20 cellular contexts compared by ENCODE assay signal in genomic region chr1:17163371-17163770, GRCh38. TPM values are rescaled to one million over a fixed set of nuclear protein-coding genes. Genes with fewer than 3 reads are reported as not detected.
DNase-seq lines count a peak whose midpoint lies in the region; ATAC-seq and TF ChIP-seq lines count a peak whose summit lies in the region.
"Had no signal": no experiment of that assay in that cellular context is flagged by ENCODE, and none has a peak within 500 bp of the region (broad histone marks: within the 10 kb centered on the region; RNA-seq: fewer than 3 reads in every experiment).

No MANE protein-coding gene starts in this region.

- H3K9me3 ChIP-seq in IMR-90 (ENCODE audit: control insufficient read depth, insufficient read depth, low read length) (no peaks in the 10 kb centered on the region), RWPE2 (ENCODE audit: severe bottlenecking) (no peaks in the 10 kb centered on the region), mesenchymal stem cell (ENCODE audit: control insufficient read depth, low read length) (no peaks in the 10 kb centered on the region), thyroid gland (no peaks in the 10 kb centered on the region)
- H3K9me3 ChIP-seq: BE2C had no signal

- H2AFZ ChIP-seq in IMR-90 (replicated peaks; ENCODE audit: low read length, poor library complexity) (peak overlapping the region; percentile 48), mesenchymal stem cell (ENCODE audit: low read depth, low read length) (no peak overlapping the region)

- peaks cover 11% of the 10 kb centered on the region for H3K9me1 ChIP-seq in IMR-90 (ENCODE audit: insufficient read depth, low read length)

- no CpG with 5 or more reads among the region's 7 CpGs for WGBS in IMR-90 (ENCODE audit: extremely low coverage in 2 of 2, insufficient read length in 1 of 2), 2 experiments
- WGBS in mesenchymal stem cell: 96% methylated on average over 7 of the region's 7 CpGs
- 96 to 100% methylated on average over 6 to 7 of the region's 7 CpGs for WGBS in thyroid gland, 2 donors

- no peaks in the 10 kb centered on the region for H3K9me3 Mint-ChIP-seq in activated T-helper 17 cell treated with anti-CD3 and anti-CD28 coated beads, Interleukin-2, amount 50 U/mL, for 72 hours
- H3K9me3 Mint-ChIP-seq: HFFc6 had no signal

- intact Hi-C loops in IMR-90 (cut with micrococcal nuclease): no loop called here
- intact Hi-C loops in thyroid gland (cut with DNase I): no loop called here

- H3K4me3 ChIP-seq in IMR-90 (ENCODE audit: insufficient read depth, low read depth, low read length): no peak overlapping the region
- no peak overlapping the region for H3K4me3 ChIP-seq in RWPE2 (ENCODE audit: severe bottlenecking)
- H3K4me3 ChIP-seq in mesenchymal stem cell (ENCODE audit: insufficient read depth in 1 of 2, low read depth in 1 of 2, low read length in 2 of 2): no peak overlapping the region
- H3K4me3 ChIP-seq in thyroid gland (replicated peaks in 1 of 3): no peak overlapping the region

- no peak for TF ChIP-seq RAD21 in IMR-90 (IDR thresholded peaks at IDR 0.05; ENCODE audit: low read length)

- no peak for TF ChIP-seq POLR2A in IMR-90 (IDR thresholded peaks at IDR 0.05; ENCODE audit: low read depth, low read length)
- no peak for TF ChIP-seq POLR2A in thyroid gland (IDR thresholded peaks at IDR 0.05)

- H3K4me1 Mint-ChIP-seq in activated T-helper 17 cell treated with anti-CD3 and anti-CD28 coated beads, Interleukin-2, amount 50 U/mL, for 72 hours: no peaks in the 10 kb centered on the region
- H3K4me1 Mint-ChIP-seq: CD4-positive, alpha-beta memory T cell had no signal

- TF ChIP-seq CTCF in IMR-90 (conservative IDR thresholded peaks at IDR 0.05; ENCODE audit: low read depth, low read length): no peak
- TF ChIP-seq CTCF in RWPE2 (IDR thresholded peaks at IDR 0.05; ENCODE audit: poor library complexity, severe bottlenecking): no peak
- no peak for TF ChIP-seq CTCF in thyroid gland (IDR thresholded peaks at IDR 0.05)

- no peak overlapping the region for H2BK120ac ChIP-seq in IMR-90 (ENCODE audit: low read depth, low read length)
- H2BK120ac ChIP-seq in mesenchymal stem cell (ENCODE audit: low read depth, low read length): no peak overlapping the region

- H2AK9ac ChIP-seq in IMR-90 (replicated peaks; ENCODE audit: low read depth, low read length, poor library complexity): no peak overlapping the region

- H3K36me3 Mint-ChIP-seq in activated T-helper 17 cell treated with anti-CD3 and anti-CD28 coated beads, Interleukin-2, amount 50 U/mL, for 72 hours (ENCODE audit: low read depth): no peaks in the 10 kb centered on the region
- H3K36me3 Mint-ChIP-seq: CD4-positive, alpha-beta memory T cell had no signal

- H2BK5ac ChIP-seq in IMR-90 (ENCODE audit: low read depth, low read length, poor library complexity, severe bottlenecking): no peak overlapping the region
- H2BK5ac ChIP-seq in mesenchymal stem cell (ENCODE audit: low read depth, low read length, poor library complexity, severe bottlenecking): no peak overlapping the region

- no peak for DNase-seq in IMR-90
- DNase-seq in RWPE2 (ENCODE audit: low spot score): no peak
- no peak for DNase-seq in mesenchymal stem cell
- DNase-seq in thyroid gland: no peak
- DNase-seq: ACHN; CD4-positive, alpha-beta memory T cell; COR-L47; DMS153; DND-41; GDM1; GOT3; HCEC 1CT; HFFc6 had no signal

- CTCF ChIA-PET in IMR-90 (lab: Yijun Ruan, JAX): no interaction called here

- H3K36me3 ChIP-seq in IMR-90 (ENCODE audit: control insufficient read depth, insufficient read depth, low read length) (no peaks in the 10 kb centered on the region), RWPE2 (ENCODE audit: low read depth) (no peaks in the 10 kb centered on the region), mesenchymal stem cell (ENCODE audit: control insufficient read depth in 1 of 2, insufficient read depth in 2 of 2, low read depth in 1 of 2, low read length in 2 of 2) (no peaks in the 10 kb centered on the region), thyroid gland (no peaks in the 10 kb centered on the region)
- H3K36me3 ChIP-seq: BE2C had no signal

- H3K23ac ChIP-seq in IMR-90 (ENCODE audit: low read depth, low read length): no peak overlapping the region
- H3K23ac ChIP-seq in mesenchymal stem cell (ENCODE audit: low read length in 2 of 2): no peak overlapping the region

- H4K8ac ChIP-seq in IMR-90 (ENCODE audit: low read depth in 2 of 2, low read length in 2 of 2) (no peak overlapping the region), mesenchymal stem cell (ENCODE audit: low read length) (no peak overlapping the region)

- H3K4ac ChIP-seq in IMR-90 (ENCODE audit: low read depth, low read length) (no peak overlapping the region), mesenchymal stem cell (ENCODE audit: low read depth in 1 of 2, low read length in 2 of 2) (no peak overlapping the region)

- H3K14ac ChIP-seq in IMR-90 (replicated peaks; ENCODE audit: low read depth, low read length) (no peak overlapping the region), mesenchymal stem cell (ENCODE audit: low read length in 2 of 2) (no peak overlapping the region)

- H3K27me3 Mint-ChIP-seq in activated T-helper 17 cell treated with anti-CD3 and anti-CD28 coated beads, Interleukin-2, amount 50 U/mL, for 72 hours: peaks cover 11% of the 10 kb centered on the region

- ATAC-seq in IMR-90 (ENCODE audit: low read depth) (no peak), RWPE2 (ENCODE audit: low read depth) (no peak), HG03039 (IDR thresholded peaks at IDR 0.05; ENCODE audit: unreplicated experiment) (no peak), HG03045 (IDR thresholded peaks at IDR 0.05; ENCODE audit: unreplicated experiment) (no peak), GM18868 (IDR thresholded peaks at IDR 0.05; ENCODE audit: unreplicated experiment) (no peak)
- no peak for ATAC-seq in activated T-helper 17 cell treated with anti-CD3 and anti-CD28 coated beads, Interleukin-2, amount 50 U/mL, for 72 hours (replicated peaks)

- POLR2A ChIA-PET in IMR-90 (lab: Charles Lee; ENCODE audit: unreplicated experiment): no interaction called here

- H4K5ac ChIP-seq in IMR-90 (ENCODE audit: low read depth, low read length): no peak overlapping the region

- H2AK5ac ChIP-seq in IMR-90 (ENCODE audit: low read depth, low read length) (no peak overlapping the region), mesenchymal stem cell (ENCODE audit: low read length, severe bottlenecking) (peak overlapping the region; percentile 72)

- no peaks in the 10 kb centered on the region for H3K79me1 ChIP-seq in IMR-90 (ENCODE audit: low read depth in 1 of 2, low read length in 2 of 2)
- no peaks in the 10 kb centered on the region for H3K79me1 ChIP-seq in mesenchymal stem cell (replicated peaks; ENCODE audit: low read length, poor library complexity, severe bottlenecking)

- no peak overlapping the region for H3K4me2 ChIP-seq in IMR-90 (ENCODE audit: low read depth, low read length)
- H3K4me2 ChIP-seq in mesenchymal stem cell (ENCODE audit: low read length, poor library complexity, severe bottlenecking): no peak overlapping the region

- no peak overlapping the region for H3K9ac ChIP-seq in IMR-90 (ENCODE audit: low read depth, low read length)
- H3K9ac ChIP-seq in mesenchymal stem cell (ENCODE audit: low read length): no peak overlapping the region

- H4K91ac ChIP-seq in IMR-90 (ENCODE audit: insufficient read depth, low read depth, low read length) (no peak overlapping the region), mesenchymal stem cell (ENCODE audit: low read length) (no peak overlapping the region)

- no peaks in the 10 kb centered on the region; the same call in 1 of the 2 replicates for H3K27me3 ChIP-seq in IMR-90 (ENCODE audit: control insufficient read depth, insufficient read depth, low read length)
- H3K27me3 ChIP-seq in RWPE2 (ENCODE audit: insufficient read depth, poor library complexity, severe bottlenecking): no peaks in the 10 kb centered on the region
- peaks cover 0 to 52% of the 10 kb centered on the region in 2 experiments for H3K27me3 ChIP-seq in mesenchymal stem cell (ENCODE audit: control insufficient read depth in 1 of 2, insufficient read depth in 1 of 2, low read length in 2 of 2)
- no peaks in the 10 kb centered on the region for H3K27me3 ChIP-seq in thyroid gland
- H3K27me3 ChIP-seq: BE2C had no signal

- dilution Hi-C loops in IMR-90 (cut with HindIII; ENCODE audit: low sequenced_read_pairs, unreplicated experiment): no loop called here

- H3K4me1 ChIP-seq in IMR-90 (ENCODE audit: control insufficient read depth, insufficient read depth, low read length) (peaks cover 9% of the 10 kb centered on the region), RWPE2 (ENCODE audit: insufficient read depth, poor library complexity, severe bottlenecking) (peaks cover 17% of the 10 kb centered on the region), mesenchymal stem cell (ENCODE audit: control insufficient read depth, insufficient read depth, low read depth, low read length) (peaks cover 20% of the 10 kb centered on the region), thyroid gland (peaks cover 10 to 30% of the 10 kb centered on the region in 2 donors)
- H3K4me1 ChIP-seq: BE2C had no signal

- H2BK15ac ChIP-seq in IMR-90 (ENCODE audit: low read depth, low read length) (no peak overlapping the region), mesenchymal stem cell (ENCODE audit: low read depth, poor library complexity, severe bottlenecking) (no peak overlapping the region)

- H3K18ac ChIP-seq in IMR-90 (ENCODE audit: low read depth, low read length): no peak overlapping the region
- no peak overlapping the region for H3K18ac ChIP-seq in mesenchymal stem cell (ENCODE audit: low read depth in 1 of 2, low read length in 2 of 2)

- BruUV-seq in IMR-90 (replicated peaks; lab: Mats Ljungman, UMichigan): no TSS peak

- in situ Hi-C loops in IMR-90 (cut with MboI; ENCODE audit: low sequenced_read_pairs): no loop called here

- no peak overlapping the region for H3K27ac Mint-ChIP-seq in activated T-helper 17 cell treated with anti-CD3 and anti-CD28 coated beads, Interleukin-2, amount 50 U/mL, for 72 hours
- H3K27ac Mint-ChIP-seq: HFFc6 had no signal

- no peak overlapping the region for H3K56ac ChIP-seq in IMR-90 (ENCODE audit: extremely low read depth, insufficient read depth, low read length)

- H2BK12ac ChIP-seq in mesenchymal stem cell (ENCODE audit: low read length in 2 of 2): no peak overlapping the region

- no peak overlapping the region for H3K27ac ChIP-seq in IMR-90 (ENCODE audit: insufficient read depth, low read length)
- H3K27ac ChIP-seq in RWPE2 (ENCODE audit: poor library complexity, severe bottlenecking): peak overlapping the region; percentile 64
- no peak overlapping the region for H3K27ac ChIP-seq in mesenchymal stem cell (ENCODE audit: low read length, poor library complexity, severe bottlenecking)
- peak overlapping the region in 2 of 3 donors; percentile 30 to 52 for H3K27ac ChIP-seq in thyroid gland
- H3K27ac ChIP-seq: C4-2B had no signal

- no peaks in the 10 kb centered on the region for H4K20me1 ChIP-seq in IMR-90 (ENCODE audit: insufficient read depth, low read length)

- no peak overlapping the region for H2BK20ac ChIP-seq in IMR-90 (ENCODE audit: low read depth, low read length)

- no peak overlapping the region for H3K4me3 Mint-ChIP-seq in activated T-helper 17 cell treated with anti-CD3 and anti-CD28 coated beads, Interleukin-2, amount 50 U/mL, for 72 hours
- H3K4me3 Mint-ChIP-seq: CD4-positive, alpha-beta memory T cell; HFFc6 had no signal

RNA-seq across cellular contexts. Expression of gene PADI1, which starts 41.6 kb away (rescaled TPM):
- total RNA-seq in IMR-90 (2012; rRNA removed) (not detected in 2 replicates), thyroid gland (not detected)
- polyA plus RNA-seq in IMR-90 (2012; rRNA removed): 0.13 and 0.17 TPM in 2 replicates
- 0.04 TPM in 1 of 2 replicates, not detected in the other for polyA plus RNA-seq in IMR-90 (2012; cell fraction: cytosol; rRNA removed)
- 0.14 and 0.21 TPM in 2 replicates for polyA plus RNA-seq in IMR-90 (2012; cell fraction: nucleus; rRNA removed; ENCODE audit: low replicate concordance)
- polyA plus RNA-seq in mesenchymal stem cell (2013, experiment 1 of 2): 0.03 TPM
- polyA plus RNA-seq in mesenchymal stem cell (2013, experiment 2 of 2): 0.10 TPM
- not detected for total RNA-seq in activated T-helper 17 cell treated with anti-CD3 and anti-CD28 coated beads, Interleukin-2, amount 50 U/mL, for 72 hours
- total RNA-seq: CD4-positive, alpha-beta memory T cell had no signal
- polyA plus RNA-seq: CD4-positive, alpha-beta memory T cell had no signal

RNA-seq across cellular contexts. Expression of gene PADI2, which starts 44.1 kb away (rescaled TPM):
- total RNA-seq in IMR-90 (2012; rRNA removed): not detected in 2 replicates
- polyA plus RNA-seq in IMR-90 (2012; rRNA removed): not detected in 2 replicates
- not detected in 2 replicates for polyA plus RNA-seq in IMR-90 (2012; cell fraction: cytosol; rRNA removed)
- not detected in 2 replicates for polyA plus RNA-seq in IMR-90 (2012; cell fraction: nucleus; rRNA removed; ENCODE audit: low replicate concordance)
- 0.04 TPM for polyA plus RNA-seq in mesenchymal stem cell (2013, experiment 1 of 2)
- polyA plus RNA-seq in mesenchymal stem cell (2013, experiment 2 of 2): 0.03 TPM
- under 1 TPM; 0.13 to 0.49 (median 0.38) TPM for total RNA-seq in thyroid gland
- under 1 TPM; 0.13 to 0.26 TPM for total RNA-seq in activated T-helper 17 cell treated with anti-CD3 and anti-CD28 coated beads, Interleukin-2, amount 50 U/mL, for 72 hours
- total RNA-seq: A172 had no signal
- polyA plus RNA-seq: CD4-positive, alpha-beta memory T cell had no signal

Comparison
In these comparisons a context has a peak if more than half of its experiments do, and no peak if none do; other contexts are left out.
1. H3K27ac ChIP-seq: peak in RWPE2 (single experiment) and thyroid gland (2 of 3); none in IMR-90 (single experiment) and mesenchymal stem cell (single experiment).